8 cellular contexts compared by ENCODE assay signal in the genomic region with DNA sequence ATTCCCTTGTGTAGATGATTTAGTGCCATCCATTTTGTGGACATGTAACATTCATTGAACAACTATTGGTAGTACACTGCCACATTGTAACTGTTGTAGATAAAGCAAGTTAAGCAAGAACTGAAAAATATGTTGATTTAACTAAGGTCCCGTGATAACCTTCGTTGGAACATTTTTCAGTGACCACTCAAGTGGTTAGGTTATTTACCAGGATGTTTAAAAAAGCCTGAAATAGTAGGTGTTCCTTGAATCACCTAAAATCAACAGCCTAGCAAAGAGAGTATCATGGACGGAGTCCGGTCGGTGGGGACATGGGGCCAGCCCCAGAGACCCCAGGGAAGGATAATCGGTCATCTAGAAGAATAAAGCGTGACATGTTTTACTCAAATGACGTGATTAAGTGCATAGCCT. TPM values are rescaled to one million over a fixed set of nuclear protein-coding genes. Genes with fewer than 3 reads are reported as not detected.
DNase-seq lines count a peak whose midpoint lies in the region; ATAC-seq and TF ChIP-seq lines count a peak whose summit lies in the region.

No MANE protein-coding gene starts in this region.

- H3K27ac Mint-ChIP-seq in chondrocyte (ENCODE audit: unreplicated experiment) (peak overlapping the region; percentile 96), natural killer cell (peak overlapping the region; percentile 96 to 97)

- TF ChIP-seq CTCF in BE2C (IDR thresholded peaks at IDR 0.05; ENCODE audit: low read depth, low read length) (no peak), chondrocyte (IDR thresholded peaks at IDR 0.05) (no peak), natural killer cell (IDR thresholded peaks at IDR 0.05) (no peak)

- H3K27ac ChIP-seq in KOPT-K1 (ENCODE audit: low read depth, low read length, poor library complexity, severe bottlenecking), result peak overlapping the region; percentile 96

- intact Hi-C loops in natural killer cell (cut with micrococcal nuclease), result loop anchor here (5.0 kb wide), 1 partner anchor 105 kb away; the partner anchor contains the start of gene RPF2

- peaks cover 7% of the 10 kb centered on the region for H3K36me3 ChIP-seq in BE2C
- peaks cover 16% of the 10 kb centered on the region; the same call in 1 of the 2 replicates for H3K36me3 ChIP-seq in KOPT-K1 (ENCODE audit: insufficient read depth, low read length)

- no peaks in the 10 kb centered on the region for H3K9me3 ChIP-seq in BE2C
- no peaks in the 10 kb centered on the region for H3K9me3 ChIP-seq in KOPT-K1 (ENCODE audit: insufficient read depth, low read length, poor library complexity, severe bottlenecking)

- peak overlapping the region; percentile 93 for H3K4me3 ChIP-seq in BE2C (ENCODE audit: low read depth, low read length)

- H3K4me3 Mint-ChIP-seq in chondrocyte (ENCODE audit: unreplicated experiment) (peak overlapping the region; percentile 93), natural killer cell (peak overlapping the region; percentile 98)

- H3K36me3 Mint-ChIP-seq in chondrocyte (ENCODE audit: low read depth), result no peaks in the 10 kb centered on the region
- H3K36me3 Mint-ChIP-seq in natural killer cell, result no peaks in the 10 kb centered on the region

- H3K27me3 Mint-ChIP-seq in chondrocyte (ENCODE audit: low read depth) (no peaks in the 10 kb centered on the region), natural killer cell (ENCODE audit: low read depth in 2 of 2) (no peaks in the 10 kb centered on the region)

- H3K4me1 ChIP-seq in BE2C, result no peaks in the 10 kb centered on the region

- ATAC-seq in natural killer cell (no peak), HG02885 (IDR thresholded peaks at IDR 0.05; ENCODE audit: poor library complexity, unreplicated experiment) (no peak)

- DNase-seq in BE2C, result no peak
- no peak for DNase-seq in chondrocyte (ENCODE audit: low spot score)
- DNase-seq in natural killer cell, result no peak
- DNase-seq in NCI-H1105 treated with DMSO at 0.1 percent for 48 hours (lab: John Stamatoyannopoulos, UW), result no peak
- no peak for DNase-seq in stimulated activated CD4-positive, alpha-beta T cell treated with anti-CD3 and anti-CD28 coated beads, Interleukin-15, amount 100 ng/mL, for 24 hours
- no peak for DNase-seq in 8988T

- no peaks in the 10 kb centered on the region for H3K9me3 Mint-ChIP-seq in chondrocyte (ENCODE audit: low read depth)
- H3K9me3 Mint-ChIP-seq in natural killer cell, result no peaks in the 10 kb centered on the region

- H3K4me1 Mint-ChIP-seq in chondrocyte (ENCODE audit: low read depth) (peaks cover 56% of the 10 kb centered on the region), natural killer cell (peaks cover 60 to 66% of the 10 kb centered on the region in 2 donors)

- H3K27me3 ChIP-seq in BE2C, result no peaks in the 10 kb centered on the region

RNA-seq across cellular contexts. Expression of gene AMD1, which starts 2.6 kb away (rescaled TPM):
- polyA plus RNA-seq in BE2C (2012; ENCODE audit: insufficient read depth, insufficient read length, low read depth), result 46.1 TPM
- total RNA-seq in chondrocyte, result 31.1 to 47.0 TPM (median 32.7 TPM) in 3 replicates
- 100 to 1,000 TPM; 109 to 175 (median 113) TPM for total RNA-seq in natural killer cell
